ENCODE assay signal across 23 cellular contexts in genomic region chr6:45394586-45395095, GRCh38. TPM values are rescaled to one million over a fixed set of nuclear protein-coding genes. Genes with fewer than 3 reads are reported as not detected.
DNase-seq lines count a peak whose midpoint lies in the region; ATAC-seq and TF ChIP-seq lines count a peak whose summit lies in the region.
"Had no signal": no experiment of that assay in that cellular context is flagged by ENCODE, and none has a peak within 500 bp of the region (broad histone marks: within the 10 kb centered on the region; RNA-seq: fewer than 3 reads in every experiment).

No MANE protein-coding gene starts in this region.

- no peaks in the 10 kb centered on the region for H3F3A ChIP-seq in GM23338 (replicated peaks; ENCODE audit: low read depth)

- H3K27ac ChIP-seq in GM23338 (ENCODE audit: low read depth) (no peak overlapping the region), ascending aorta (no peak overlapping the region)
- H3K27ac ChIP-seq: A549; BLaER1 treated with 17β-estradiol and CSF1 and Interleukin-3, amounts not matched to agents 10 nM and 100 nM; GM23248 had no signal

- no peaks in the 10 kb centered on the region for H3K36me3 Mint-ChIP-seq in GM23338 (ENCODE audit: low read depth)
- H3K36me3 Mint-ChIP-seq in chondrocyte (ENCODE audit: low read depth): peaks cover 3% of the 10 kb centered on the region
- H3K36me3 Mint-ChIP-seq: CD14-positive monocyte had no signal

- H3K27me3 Mint-ChIP-seq in GM23338 (ENCODE audit: insufficient read depth, low read depth, poor library complexity): peaks cover 3% of the 10 kb centered on the region
- H3K27me3 Mint-ChIP-seq in chondrocyte (ENCODE audit: low read depth): no peaks in the 10 kb centered on the region
- H3K27me3 Mint-ChIP-seq: CD4-positive, alpha-beta T cell had no signal

- no peaks in the 10 kb centered on the region for H3K9me2 ChIP-seq in GM23338 (ENCODE audit: insufficient read depth)

- TF ChIP-seq CTCF in GM23338 (conservative IDR thresholded peaks at IDR 0.05; ENCODE audit: low read depth in 2 of 2): no peak
- TF ChIP-seq CTCF in chondrocyte (IDR thresholded peaks at IDR 0.05): no peak
- no peak for TF ChIP-seq CTCF in GM10266 (IDR thresholded peaks at IDR 0.05; ENCODE audit: control insufficient read depth, insufficient read depth, low read depth, missing control alignments)
- no peak for TF ChIP-seq CTCF in ascending aorta (IDR thresholded peaks at IDR 0.05)

- no peaks in the 10 kb centered on the region; the same call in 2 of the 3 replicates for H3K9me3 Mint-ChIP-seq in GM23338
- H3K9me3 Mint-ChIP-seq in chondrocyte (ENCODE audit: low read depth): peaks cover 7% of the 10 kb centered on the region
- H3K9me3 Mint-ChIP-seq: HFFc6 had no signal

- H3K4me3 Mint-ChIP-seq in GM23338: no peak overlapping the region
- no peak overlapping the region for H3K4me3 Mint-ChIP-seq in chondrocyte (ENCODE audit: unreplicated experiment)
- H3K4me3 Mint-ChIP-seq: CD14-positive monocyte; CD4-positive, alpha-beta T cell; CD8-positive, alpha-beta memory T cell; HFFc6 had no signal

- intact Hi-C loops in ascending aorta (cut with DNase I): no loop called here

- H4K20me1 ChIP-seq in GM23338 (replicated peaks; ENCODE audit: insufficient read depth): no peaks in the 10 kb centered on the region
- H4K20me1 ChIP-seq: BLaER1 treated with 17β-estradiol and CSF1 and Interleukin-3, amounts not matched to agents 10 nM and 100 nM had no signal

- ATAC-seq in GM23338 (no peak), GM19452 (IDR thresholded peaks at IDR 0.05; ENCODE audit: unreplicated experiment) (no peak), left lobe of liver (no peak)
- ATAC-seq: A549 had no signal

- H3K4me2 ChIP-seq in GM23338: no peak overlapping the region
- H3K4me2 ChIP-seq: A549; BLaER1 treated with 17β-estradiol and CSF1 and Interleukin-3, amounts not matched to agents 10 nM and 100 nM had no signal

- H3K4me3 ChIP-seq in GM23338 (no peak overlapping the region), ascending aorta (no peak overlapping the region)
- H3K4me3 ChIP-seq: A549; BLaER1 treated with 17β-estradiol and CSF1 and Interleukin-3, amounts not matched to agents 10 nM and 100 nM; GM23248; HAP-1 had no signal

- H3K27ac Mint-ChIP-seq in GM23338: no peak overlapping the region
- peak overlapping the region; percentile 61 for H3K27ac Mint-ChIP-seq in chondrocyte (ENCODE audit: unreplicated experiment)
- H3K27ac Mint-ChIP-seq: CD14-positive monocyte; CD4-positive, alpha-beta T cell; HFFc6 had no signal

- no peaks in the 10 kb centered on the region for H3K4me1 Mint-ChIP-seq in GM23338
- peaks cover 5% of the 10 kb centered on the region for H3K4me1 Mint-ChIP-seq in chondrocyte (ENCODE audit: low read depth)
- H3K4me1 Mint-ChIP-seq: CD14-positive monocyte; CD8-positive, alpha-beta memory T cell had no signal

- H3K79me2 ChIP-seq in GM23338 (replicated peaks; ENCODE audit: insufficient read depth): no peaks in the 10 kb centered on the region

- H3K27me3 ChIP-seq in GM23338 (ENCODE audit: insufficient read depth) (no peaks in the 10 kb centered on the region), ascending aorta (no peaks in the 10 kb centered on the region)
- H3K27me3 ChIP-seq: BLaER1 treated with 17β-estradiol and CSF1 and Interleukin-3, amounts not matched to agents 10 nM and 100 nM had no signal

- H3K9me3 ChIP-seq in ascending aorta: no peaks in the 10 kb centered on the region
- H3K9me3 ChIP-seq: A549, BE2C, HAP-1 had no signal

- DNase-seq in GM23338 (ENCODE audit: low spot score) (no peak), chondrocyte (ENCODE audit: low spot score) (no peak), islet precursor cell (peak; percentile 81), left lobe of liver (ENCODE audit: low spot score) (no peak), GM10266 (ENCODE audit: extremely low spot score) (no peak), ascending aorta (ENCODE audit: low spot score in 2 of 2) (no peak)
- DNase-seq: 8988T; ACHN; AML-193; BE2C; CD4-positive, alpha-beta T cell; CD8-positive, alpha-beta memory T cell; DMS 273 treated with DMSO at 0.1 percent for 48 hours; DMS79; EL; GF-D8; GM23248; HFFc6 had no signal

- H2AFZ ChIP-seq in GM23338: peak overlapping the region; percentile 66; the same call in 1 of the 2 replicates
- H2AFZ ChIP-seq: GM23248 had no signal

- no peaks in the 10 kb centered on the region for H3K4me1 ChIP-seq in GM23338 (ENCODE audit: insufficient read depth)
- no peaks in the 10 kb centered on the region for H3K4me1 ChIP-seq in ascending aorta
- H3K4me1 ChIP-seq: A549; BE2C; BLaER1 treated with 17β-estradiol and CSF1 and Interleukin-3, amounts not matched to agents 10 nM and 100 nM; HAP-1 had no signal

- no peaks in the 10 kb centered on the region for H3K36me3 ChIP-seq in GM23338 (ENCODE audit: insufficient read depth)
- H3K36me3 ChIP-seq in ascending aorta: no peaks in the 10 kb centered on the region
- H3K36me3 ChIP-seq: BE2C; BLaER1 treated with 17β-estradiol and CSF1 and Interleukin-3, amounts not matched to agents 10 nM and 100 nM; HAP-1 had no signal

TF ChIP-seq in GM23338, 12 proteins besides CTCF, POLR2A, EP300 and RAD21 (continues in another document):
- TF ChIP-seq EZH2phosphoT487 (IDR thresholded peaks at IDR 0.05; ENCODE audit: unreplicated experiment) (no peak), POLR2AphosphoS5 (IDR thresholded peaks at IDR 0.05; ENCODE audit: low read depth) (no peak), STAT1 (IDR thresholded peaks at IDR 0.05; ENCODE audit: unreplicated experiment) (no peak), ZNF331 (CRISPR knock-in tag; IDR thresholded peaks at IDR 0.05; ENCODE audit: low read depth) (no peak), CREB1 (CRISPR knock-in tag; IDR thresholded peaks at IDR 0.05; ENCODE audit: low read depth) (no peak), JUNB (IDR thresholded peaks at IDR 0.05; ENCODE audit: unreplicated experiment) (no peak), EZH2 (IDR thresholded peaks at IDR 0.05; ENCODE audit: low read depth, unreplicated experiment) (no peak), ZNF462 (CRISPR knock-in tag; IDR thresholded peaks at IDR 0.05) (no peak), NANOG (IDR thresholded peaks at IDR 0.05; ENCODE audit: borderline replicate concordance) (no peak)

RNA-seq across cellular contexts. Expression of gene SUPT3H, which starts 16.9 kb away (rescaled TPM):
- total RNA-seq in GM23338 (2014; rRNA removed; shearing (Covaris generic)): 11.4 and 19.0 TPM in 2 replicates
- 23.2 and 30.1 TPM in 2 replicates for polyA plus RNA-seq in GM23338 (2016; fragmentation: Nextera tagmentation; extraction: Ambion mirVana)
- total RNA-seq in chondrocyte (10.7 to 13.3 TPM (median 12.9 TPM) in 3 replicates), left lobe of liver (1.2 TPM), ascending aorta (not detected)
